Comparison of ENCODE assay signal across 30 cellular contexts in the genomic region with DNA sequence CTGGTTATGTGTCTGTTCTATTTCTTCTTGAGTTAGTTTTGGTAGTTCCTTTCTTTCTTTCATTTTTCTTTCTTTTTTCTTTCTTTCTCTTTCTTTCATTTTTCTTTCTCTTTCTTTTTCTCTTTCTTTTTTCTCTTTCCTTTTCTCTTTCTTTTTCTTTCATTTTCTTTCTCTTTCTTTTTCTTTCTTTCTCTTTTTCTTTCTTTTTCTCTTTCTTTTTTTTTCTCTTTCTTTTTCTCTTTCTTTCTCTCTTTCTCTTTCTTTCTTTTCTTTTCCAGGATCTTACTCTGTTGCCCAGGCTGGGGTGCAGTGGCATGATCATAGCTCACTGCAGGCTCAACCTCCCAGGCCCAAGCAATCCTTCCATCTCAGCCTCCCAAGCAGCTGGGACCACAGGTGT. TPM values are rescaled to one million over a fixed set of nuclear protein-coding genes. Genes with fewer than 3 reads are reported as not detected.
"Had no signal": no experiment of that assay in that cellular context is flagged by ENCODE, and none has a peak within 500 bp of the region (broad histone marks: within the 10 kb centered on the region; RNA-seq: fewer than 3 reads in every experiment).

No MANE protein-coding gene starts in this region.

- DNase-seq: cortex of kidney; effector memory CD8-positive, alpha-beta T cell; gastrocnemius medialis; heart right ventricle; hypothalamus; kidney glomerular epithelial cell; mammary epithelial cell; naive thymus-derived CD4-positive, alpha-beta T cell; spleen; stimulated activated CD4-positive, alpha-beta T cell treated with anti-CD3 and anti-CD28 coated beads, Interleukin-15, amount 100 ng/mL, for 24 hours; stimulated activated CD4-positive, alpha-beta T cell treated with anti-CD3 and anti-CD28 coated beads, Interleukin-1b, Interleukin-23, amount 100 ng/mL, for 48 hours; stimulated activated CD4-positive, alpha-beta T cell treated with anti-CD3 and anti-CD28 coated beads, Interleukin-4, amount 100 ng/mL, for 24 hours; stomach; substantia nigra; transverse colon had no signal

- H3K36me3 Mint-ChIP-seq: naive thymus-derived CD4-positive, alpha-beta T cell; stimulated activated memory B cell treated with anti-CD40 and anti-IgM and Interleukin-4, amounts not matched to agents 10 μg/mL and 1 μg/mL and 100 μg/mL, for 72 hours had no signal

- H3K27me3 ChIP-seq: esophagus muscularis mucosa, gastrocnemius medialis, heart right ventricle, spleen, stomach, transverse colon had no signal

- H3K27ac ChIP-seq: epithelial cell of prostate, esophagus muscularis mucosa, gastrocnemius medialis, heart right ventricle, spleen, stomach, thoracic aorta, transverse colon had no signal

- H3K27ac Mint-ChIP-seq: effector memory CD8-positive, alpha-beta T cell; naive thymus-derived CD4-positive, alpha-beta T cell; stimulated activated memory B cell treated with anti-CD40 and anti-IgM and Interleukin-4, amounts not matched to agents 10 μg/mL and 1 μg/mL and 100 μg/mL, for 72 hours had no signal

- H3K9me3 Mint-ChIP-seq: effector memory CD8-positive, alpha-beta T cell had no signal

- ATAC-seq: effector memory CD8-positive, alpha-beta T cell; gastrocnemius medialis; heart right ventricle; left lobe of liver; naive thymus-derived CD4-positive, alpha-beta T cell; sciatic nerve; stimulated activated memory B cell treated with anti-CD40 and anti-IgM and Interleukin-4, amounts not matched to agents 10 μg/mL and 1 μg/mL and 100 μg/mL, for 72 hours had no signal

- FAIRE-seq: islet of Langerhans had no signal

- H3K4me3 ChIP-seq: esophagus muscularis mucosa, gastrocnemius medialis, heart right ventricle, spleen, stomach, thoracic aorta, transverse colon had no signal

- H3K4me3 Mint-ChIP-seq: effector memory CD8-positive, alpha-beta T cell; neural crest cell; stimulated activated memory B cell treated with anti-CD40 and anti-IgM and Interleukin-4, amounts not matched to agents 10 μg/mL and 1 μg/mL and 100 μg/mL, for 72 hours had no signal

- H3K4me1 ChIP-seq: esophagus muscularis mucosa, gastrocnemius medialis, stomach, transverse colon had no signal

- H3K4me1 Mint-ChIP-seq: neural crest cell; stimulated activated memory B cell treated with anti-CD40 and anti-IgM and Interleukin-4, amounts not matched to agents 10 μg/mL and 1 μg/mL and 100 μg/mL, for 72 hours had no signal

RNA-seq across cellular contexts. Expression of a gene that starts 44.8 kb away (rescaled TPM):
- total RNA-seq: fibroblast of villous mesenchyme; gastrocnemius medialis; mammary epithelial cell; mesenteric fat pad; mononuclear cell; naive thymus-derived CD4-positive, alpha-beta T cell; neural crest cell; osteocyte; pulmonary artery endothelial cell; skeletal muscle tissue; thoracic aorta; ureter had no signal
- polyA plus RNA-seq: mammary epithelial cell; naive thymus-derived CD4-positive, alpha-beta T cell had no signal
